1 cellular context compared by ENCODE assay signal in the genomic region with DNA sequence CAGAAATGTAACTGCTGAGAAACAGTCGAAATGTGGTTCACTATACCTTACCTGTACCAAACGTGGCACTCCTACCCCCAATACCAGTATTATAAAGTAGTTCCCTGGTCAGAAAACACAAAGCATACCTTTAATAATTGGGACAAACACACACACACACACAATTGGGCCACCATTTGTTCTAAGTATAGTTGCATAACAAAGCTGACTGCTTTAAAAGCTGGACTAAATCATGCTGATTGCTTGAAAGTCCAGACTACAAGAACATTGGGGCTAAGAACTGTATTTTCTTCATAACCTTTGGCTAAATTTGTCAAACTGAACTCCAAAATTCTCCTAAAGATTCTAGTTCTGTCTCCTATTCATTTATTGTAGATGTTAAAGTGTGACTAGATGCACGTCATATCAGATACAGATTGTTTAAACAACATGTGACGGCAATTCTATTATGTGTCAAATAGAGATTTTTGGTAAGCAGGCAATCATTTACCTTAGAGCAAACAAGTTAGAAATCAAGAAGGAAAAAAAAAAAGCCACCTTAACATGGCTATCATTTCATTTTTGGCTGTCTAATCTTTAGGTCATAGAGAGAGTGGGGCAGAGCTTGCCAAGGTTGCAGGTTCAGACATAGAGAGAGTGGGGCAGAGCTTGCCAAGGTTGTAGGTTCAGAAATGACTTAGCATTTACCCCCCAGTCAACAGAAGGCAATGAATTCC.
TF ChIP-seq lines count a peak whose summit lies in the region.

No MANE protein-coding gene starts in this region.

TF ChIP-seq in liver, 16 proteins besides CTCF, POLR2A, EP300 and RAD21 (continued from another document):
- TF ChIP-seq, protein P1, sequence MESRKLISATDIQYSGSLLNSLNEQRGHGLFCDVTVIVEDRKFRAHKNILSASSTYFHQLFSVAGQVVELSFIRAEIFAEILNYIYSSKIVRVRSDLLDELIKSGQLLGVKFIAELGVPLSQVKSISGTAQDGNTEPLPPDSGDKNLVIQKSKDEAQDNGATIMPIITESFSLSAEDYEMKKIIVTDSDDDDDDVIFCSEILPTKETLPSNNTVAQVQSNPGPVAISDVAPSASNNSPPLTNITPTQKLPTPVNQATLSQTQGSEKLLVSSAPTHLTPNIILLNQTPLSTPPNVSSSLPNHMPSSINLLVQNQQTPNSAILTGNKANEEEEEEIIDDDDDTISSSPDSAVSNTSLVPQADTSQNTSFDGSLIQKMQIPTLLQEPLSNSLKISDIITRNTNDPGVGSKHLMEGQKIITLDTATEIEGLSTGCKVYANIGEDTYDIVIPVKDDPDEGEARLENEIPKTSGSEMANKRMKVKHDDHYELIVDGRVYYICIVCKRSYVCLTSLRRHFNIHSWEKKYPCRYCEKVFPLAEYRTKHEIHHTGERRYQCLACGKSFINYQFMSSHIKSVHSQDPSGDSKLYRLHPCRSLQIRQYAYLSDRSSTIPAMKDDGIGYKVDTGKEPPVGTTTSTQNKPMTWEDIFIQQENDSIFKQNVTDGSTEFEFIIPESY (IDR thresholded peaks at IDR 0.05): peak; percentile 77
- TF ChIP-seq GABPA (IDR thresholded peaks at IDR 0.05 in 1 of 2, conservative IDR thresholded peaks at IDR 0.05 in 1 of 2): no peak
TF ChIP-seq in liver: peak in this region for 14.
